Comparison of ENCODE assay signal across 1 cellular context in the genomic region with DNA sequence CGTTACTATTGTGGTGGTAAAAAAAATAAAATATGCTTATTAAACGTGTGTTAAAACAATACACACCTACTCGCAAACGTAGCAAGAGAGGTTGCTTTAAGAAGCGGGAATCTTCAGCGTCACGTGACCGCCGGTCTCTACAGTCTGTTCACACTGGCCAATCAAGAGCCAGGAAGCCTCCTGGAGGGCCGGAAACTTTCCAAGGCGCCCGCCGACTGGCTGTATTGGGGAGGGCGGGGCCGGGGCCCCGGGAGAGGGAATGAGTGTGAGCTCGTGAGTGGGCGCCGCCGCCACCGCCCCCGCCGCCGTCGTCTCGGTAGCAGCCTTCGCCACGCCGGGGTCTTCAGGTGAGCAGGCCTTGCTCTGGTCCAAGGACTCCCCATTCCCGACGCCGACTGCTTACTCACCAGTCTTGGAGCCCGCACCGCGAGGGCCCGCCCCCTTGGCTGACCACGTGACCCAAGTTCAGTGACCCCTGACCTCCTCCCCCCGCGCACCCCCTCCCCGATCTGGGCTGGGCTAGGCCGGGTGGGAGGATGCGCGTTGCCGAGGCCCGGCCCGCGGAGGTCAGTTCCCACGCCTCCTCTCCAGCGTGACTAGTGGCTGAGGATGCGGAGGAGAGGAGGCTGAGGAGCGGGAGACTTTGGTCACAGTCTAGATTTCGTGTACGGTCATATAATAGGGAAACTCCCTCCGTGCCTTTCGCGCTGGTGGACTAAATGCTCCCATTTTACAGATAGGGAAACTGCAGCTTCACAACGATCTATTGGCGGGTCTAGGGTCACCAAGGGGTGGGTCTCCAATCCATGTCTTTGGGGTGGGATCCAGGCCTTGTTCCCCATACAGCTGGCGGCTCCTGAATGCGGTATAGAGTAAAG.
TF ChIP-seq lines count a peak whose summit lies in the region.

A gene with protein sequence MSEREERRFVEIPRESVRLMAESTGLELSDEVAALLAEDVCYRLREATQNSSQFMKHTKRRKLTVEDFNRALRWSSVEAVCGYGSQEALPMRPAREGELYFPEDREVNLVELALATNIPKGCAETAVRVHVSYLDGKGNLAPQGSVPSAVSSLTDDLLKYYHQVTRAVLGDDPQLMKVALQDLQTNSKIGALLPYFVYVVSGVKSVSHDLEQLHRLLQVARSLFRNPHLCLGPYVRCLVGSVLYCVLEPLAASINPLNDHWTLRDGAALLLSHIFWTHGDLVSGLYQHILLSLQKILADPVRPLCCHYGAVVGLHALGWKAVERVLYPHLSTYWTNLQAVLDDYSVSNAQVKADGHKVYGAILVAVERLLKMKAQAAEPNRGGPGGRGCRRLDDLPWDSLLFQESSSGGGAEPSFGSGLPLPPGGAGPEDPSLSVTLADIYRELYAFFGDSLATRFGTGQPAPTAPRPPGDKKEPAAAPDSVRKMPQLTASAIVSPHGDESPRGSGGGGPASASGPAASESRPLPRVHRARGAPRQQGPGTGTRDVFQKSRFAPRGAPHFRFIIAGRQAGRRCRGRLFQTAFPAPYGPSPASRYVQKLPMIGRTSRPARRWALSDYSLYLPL (plus strand): TSS at position 253 of the 878 bp plus-strand sequence. CDS start 4,388 bp downstream, outside the sequence.

TF ChIP-seq in HepG2, 621 proteins besides CTCF, POLR2A, EP300 and RAD21 (continued from another document and continues in another):
- TF ChIP-seq, protein P1, sequence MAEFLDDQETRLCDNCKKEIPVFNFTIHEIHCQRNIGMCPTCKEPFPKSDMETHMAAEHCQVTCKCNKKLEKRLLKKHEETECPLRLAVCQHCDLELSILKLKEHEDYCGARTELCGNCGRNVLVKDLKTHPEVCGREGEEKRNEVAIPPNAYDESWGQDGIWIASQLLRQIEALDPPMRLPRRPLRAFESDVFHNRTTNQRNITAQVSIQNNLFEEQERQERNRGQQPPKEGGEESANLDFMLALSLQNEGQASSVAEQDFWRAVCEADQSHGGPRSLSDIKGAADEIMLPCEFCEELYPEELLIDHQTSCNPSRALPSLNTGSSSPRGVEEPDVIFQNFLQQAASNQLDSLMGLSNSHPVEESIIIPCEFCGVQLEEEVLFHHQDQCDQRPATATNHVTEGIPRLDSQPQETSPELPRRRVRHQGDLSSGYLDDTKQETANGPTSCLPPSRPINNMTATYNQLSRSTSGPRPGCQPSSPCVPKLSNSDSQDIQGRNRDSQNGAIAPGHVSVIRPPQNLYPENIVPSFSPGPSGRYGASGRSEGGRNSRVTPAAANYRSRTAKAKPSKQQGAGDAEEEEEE (CRISPR knock-in tag; IDR thresholded peaks at IDR 0.05; ENCODE audit: borderline replicate concordance) = 0 out of 2 replicates have a peak, but pooled peaks have one; percentile 27
- TF ChIP-seq ZNF891 (CRISPR knock-in tag; IDR thresholded peaks at IDR 0.05) (no peak), ZNF441 (CRISPR knock-in tag; IDR thresholded peaks at IDR 0.05; ENCODE audit: borderline replicate concordance) (peak; percentile 18; the same call in 1 of the 2 replicates), MTA1 (CRISPR knock-in tag; IDR thresholded peaks at IDR 0.05; ENCODE audit: borderline replicate concordance) (peak; percentile 19; the same call in 1 of the 2 replicates), CENPX (CRISPR knock-in tag; IDR thresholded peaks at IDR 0.05) (no peak), RORA (CRISPR knock-in tag; IDR thresholded peaks at IDR 0.05) (no peak), ZNF589 (CRISPR knock-in tag; conservative IDR thresholded peaks at IDR 0.05) (peak; percentile 57; the same call in 1 of the 2 replicates), SP140L (CRISPR knock-in tag; IDR thresholded peaks at IDR 0.05; ENCODE audit: borderline replicate concordance) (no peak), ZBTB8A (CRISPR knock-in tag; IDR thresholded peaks at IDR 0.05; ENCODE audit: borderline replicate concordance, low read depth) (no peak), ZNF652 (CRISPR knock-in tag; IDR thresholded peaks at IDR 0.05; ENCODE audit: borderline replicate concordance, low read depth) (no peak), TCF12 (IDR thresholded peaks at IDR 0.05) (no peak), TCF12 (CRISPR knock-in tag; IDR thresholded peaks at IDR 0.05) (no peak), KAT8 (CRISPR knock-in tag; IDR thresholded peaks at IDR 0.05) (peak; percentile 66; the same call in 1 of the 2 replicates), CCDC6 (CRISPR knock-in tag; IDR thresholded peaks at IDR 0.05) (no peak), ZNF484 (CRISPR knock-in tag; IDR thresholded peaks at IDR 0.05; ENCODE audit: borderline replicate concordance, low read depth) (no peak), POLR2AphosphoS2 (IDR thresholded peaks at IDR 0.05; ENCODE audit: low read depth, low read length) (no peak), HMG20B (CRISPR knock-in tag; conservative IDR thresholded peaks at IDR 0.05) (no peak), GTF3A (CRISPR knock-in tag; conservative IDR thresholded peaks at IDR 0.05) (no peak), ASH2L (IDR thresholded peaks at IDR 0.05; ENCODE audit: insufficient read length, low read depth, low read length) (peak; percentile 77), FOXK2 (IDR thresholded peaks at IDR 0.05) (no peak), GZF1 (CRISPR knock-in tag; IDR thresholded peaks at IDR 0.05) (no peak), IRF2 (CRISPR knock-in tag; IDR thresholded peaks at IDR 0.05) (peak; percentile 36; the same call in 1 of the 2 replicates), YEATS2 (CRISPR knock-in tag; IDR thresholded peaks at IDR 0.05; ENCODE audit: borderline replicate concordance) (peak; percentile 85), ZFY (CRISPR knock-in tag; IDR thresholded peaks at IDR 0.05) (peak; percentile 79), ONECUT2 (CRISPR knock-in tag; IDR thresholded peaks at IDR 0.05) (no peak), NFATC3 (CRISPR knock-in tag; IDR thresholded peaks at IDR 0.05) (no peak), TGIF2 (CRISPR knock-in tag; IDR thresholded peaks at IDR 0.05) (no peak), HDAC1 (CRISPR knock-in tag; IDR thresholded peaks at IDR 0.05) (peak; percentile 90)
- TF ChIP-seq, protein P2, sequence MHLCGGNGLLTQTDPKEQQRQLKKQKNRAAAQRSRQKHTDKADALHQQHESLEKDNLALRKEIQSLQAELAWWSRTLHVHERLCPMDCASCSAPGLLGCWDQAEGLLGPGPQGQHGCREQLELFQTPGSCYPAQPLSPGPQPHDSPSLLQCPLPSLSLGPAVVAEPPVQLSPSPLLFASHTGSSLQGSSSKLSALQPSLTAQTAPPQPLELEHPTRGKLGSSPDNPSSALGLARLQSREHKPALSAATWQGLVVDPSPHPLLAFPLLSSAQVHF (CRISPR knock-in tag; IDR thresholded peaks at IDR 0.05) = no peak
- TF ChIP-seq, protein P3, sequence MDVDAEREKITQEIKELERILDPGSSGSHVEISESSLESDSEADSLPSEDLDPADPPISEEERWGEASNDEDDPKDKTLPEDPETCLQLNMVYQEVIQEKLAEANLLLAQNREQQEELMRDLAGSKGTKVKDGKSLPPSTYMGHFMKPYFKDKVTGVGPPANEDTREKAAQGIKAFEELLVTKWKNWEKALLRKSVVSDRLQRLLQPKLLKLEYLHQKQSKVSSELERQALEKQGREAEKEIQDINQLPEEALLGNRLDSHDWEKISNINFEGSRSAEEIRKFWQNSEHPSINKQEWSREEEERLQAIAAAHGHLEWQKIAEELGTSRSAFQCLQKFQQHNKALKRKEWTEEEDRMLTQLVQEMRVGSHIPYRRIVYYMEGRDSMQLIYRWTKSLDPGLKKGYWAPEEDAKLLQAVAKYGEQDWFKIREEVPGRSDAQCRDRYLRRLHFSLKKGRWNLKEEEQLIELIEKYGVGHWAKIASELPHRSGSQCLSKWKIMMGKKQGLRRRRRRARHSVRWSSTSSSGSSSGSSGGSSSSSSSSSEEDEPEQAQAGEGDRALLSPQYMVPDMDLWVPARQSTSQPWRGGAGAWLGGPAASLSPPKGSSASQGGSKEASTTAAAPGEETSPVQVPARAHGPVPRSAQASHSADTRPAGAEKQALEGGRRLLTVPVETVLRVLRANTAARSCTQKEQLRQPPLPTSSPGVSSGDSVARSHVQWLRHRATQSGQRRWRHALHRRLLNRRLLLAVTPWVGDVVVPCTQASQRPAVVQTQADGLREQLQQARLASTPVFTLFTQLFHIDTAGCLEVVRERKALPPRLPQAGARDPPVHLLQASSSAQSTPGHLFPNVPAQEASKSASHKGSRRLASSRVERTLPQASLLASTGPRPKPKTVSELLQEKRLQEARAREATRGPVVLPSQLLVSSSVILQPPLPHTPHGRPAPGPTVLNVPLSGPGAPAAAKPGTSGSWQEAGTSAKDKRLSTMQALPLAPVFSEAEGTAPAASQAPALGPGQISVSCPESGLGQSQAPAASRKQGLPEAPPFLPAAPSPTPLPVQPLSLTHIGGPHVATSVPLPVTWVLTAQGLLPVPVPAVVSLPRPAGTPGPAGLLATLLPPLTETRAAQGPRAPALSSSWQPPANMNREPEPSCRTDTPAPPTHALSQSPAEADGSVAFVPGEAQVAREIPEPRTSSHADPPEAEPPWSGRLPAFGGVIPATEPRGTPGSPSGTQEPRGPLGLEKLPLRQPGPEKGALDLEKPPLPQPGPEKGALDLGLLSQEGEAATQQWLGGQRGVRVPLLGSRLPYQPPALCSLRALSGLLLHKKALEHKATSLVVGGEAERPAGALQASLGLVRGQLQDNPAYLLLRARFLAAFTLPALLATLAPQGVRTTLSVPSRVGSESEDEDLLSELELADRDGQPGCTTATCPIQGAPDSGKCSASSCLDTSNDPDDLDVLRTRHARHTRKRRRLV (CRISPR knock-in tag; IDR thresholded peaks at IDR 0.05) = no peak
- TF ChIP-seq, protein P4, sequence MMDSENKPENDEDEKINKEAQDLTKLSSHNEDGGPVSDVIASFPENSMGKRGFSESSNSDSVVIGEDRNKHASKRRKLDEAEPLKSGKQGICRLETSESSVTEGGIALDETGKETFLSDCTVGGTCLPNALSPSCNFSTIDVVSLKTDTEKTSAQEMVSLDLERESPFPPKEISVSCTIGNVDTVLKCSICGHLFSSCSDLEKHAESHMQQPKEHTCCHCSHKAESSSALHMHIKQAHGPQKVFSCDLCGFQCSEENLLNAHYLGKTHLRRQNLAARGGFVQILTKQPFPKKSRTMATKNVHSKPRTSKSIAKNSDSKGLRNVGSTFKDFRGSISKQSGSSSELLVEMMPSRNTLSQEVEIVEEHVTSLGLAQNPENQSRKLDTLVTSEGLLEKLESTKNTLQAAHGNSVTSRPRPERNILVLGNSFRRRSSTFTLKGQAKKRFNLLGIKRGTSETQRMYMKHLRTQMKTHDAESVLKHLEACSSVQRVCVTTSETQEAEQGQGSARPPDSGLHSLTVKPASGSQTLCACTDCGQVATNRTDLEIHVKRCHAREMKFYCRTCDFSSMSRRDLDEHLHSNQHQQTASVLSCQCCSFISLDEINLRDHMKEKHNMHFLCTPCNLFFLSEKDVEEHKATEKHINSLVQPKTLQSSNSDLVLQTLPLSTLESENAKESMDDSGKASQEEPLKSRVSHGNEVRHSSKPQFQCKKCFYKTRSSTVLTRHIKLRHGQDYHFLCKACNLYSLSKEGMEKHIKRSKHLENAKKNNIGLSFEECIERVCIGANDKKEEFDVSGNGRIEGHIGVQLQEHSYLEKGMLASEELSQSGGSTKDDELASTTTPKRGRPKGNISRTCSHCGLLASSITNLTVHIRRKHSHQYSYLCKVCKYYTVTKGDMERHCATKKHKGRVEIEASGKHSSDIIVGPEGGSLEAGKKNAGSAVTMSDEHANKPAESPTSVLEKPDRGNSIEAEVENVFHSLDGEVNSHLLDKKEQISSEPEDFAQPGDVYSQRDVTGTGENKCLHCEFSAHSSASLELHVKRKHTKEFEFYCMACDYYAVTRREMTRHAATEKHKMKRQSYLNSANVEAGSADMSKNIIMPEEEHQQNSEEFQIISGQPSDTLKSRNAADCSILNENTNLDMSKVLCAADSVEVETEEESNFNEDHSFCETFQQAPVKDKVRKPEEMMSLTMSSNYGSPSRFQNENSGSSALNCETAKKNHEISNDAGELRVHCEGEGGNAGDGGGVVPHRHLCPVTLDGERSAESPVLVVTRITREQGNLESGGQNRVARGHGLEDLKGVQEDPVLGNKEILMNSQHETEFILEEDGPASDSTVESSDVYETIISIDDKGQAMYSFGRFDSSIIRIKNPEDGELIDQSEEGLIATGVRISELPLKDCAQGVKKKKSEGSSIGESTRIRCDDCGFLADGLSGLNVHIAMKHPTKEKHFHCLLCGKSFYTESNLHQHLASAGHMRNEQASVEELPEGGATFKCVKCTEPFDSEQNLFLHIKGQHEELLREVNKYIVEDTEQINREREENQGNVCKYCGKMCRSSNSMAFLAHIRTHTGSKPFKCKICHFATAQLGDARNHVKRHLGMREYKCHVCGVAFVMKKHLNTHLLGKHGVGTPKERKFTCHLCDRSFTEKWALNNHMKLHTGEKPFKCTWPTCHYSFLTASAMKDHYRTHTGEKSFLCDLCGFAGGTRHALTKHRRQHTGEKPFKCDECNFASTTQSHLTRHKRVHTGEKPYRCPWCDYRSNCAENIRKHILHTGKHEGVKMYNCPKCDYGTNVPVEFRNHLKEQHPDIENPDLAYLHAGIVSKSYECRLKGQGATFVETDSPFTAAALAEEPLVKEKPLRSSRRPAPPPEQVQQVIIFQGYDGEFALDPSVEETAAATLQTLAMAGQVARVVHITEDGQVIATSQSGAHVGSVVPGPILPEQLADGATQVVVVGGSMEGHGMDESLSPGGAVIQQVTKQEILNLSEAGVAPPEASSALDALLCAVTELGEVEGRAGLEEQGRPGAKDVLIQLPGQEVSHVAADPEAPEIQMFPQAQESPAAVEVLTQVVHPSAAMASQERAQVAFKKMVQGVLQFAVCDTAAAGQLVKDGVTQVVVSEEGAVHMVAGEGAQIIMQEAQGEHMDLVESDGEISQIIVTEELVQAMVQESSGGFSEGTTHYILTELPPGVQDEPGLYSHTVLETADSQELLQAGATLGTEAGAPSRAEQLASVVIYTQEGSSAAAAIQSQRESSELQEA (CRISPR knock-in tag; IDR thresholded peaks at IDR 0.05; ENCODE audit: not compliant biosample characterization) = no peak
- TF ChIP-seq, protein P5, sequence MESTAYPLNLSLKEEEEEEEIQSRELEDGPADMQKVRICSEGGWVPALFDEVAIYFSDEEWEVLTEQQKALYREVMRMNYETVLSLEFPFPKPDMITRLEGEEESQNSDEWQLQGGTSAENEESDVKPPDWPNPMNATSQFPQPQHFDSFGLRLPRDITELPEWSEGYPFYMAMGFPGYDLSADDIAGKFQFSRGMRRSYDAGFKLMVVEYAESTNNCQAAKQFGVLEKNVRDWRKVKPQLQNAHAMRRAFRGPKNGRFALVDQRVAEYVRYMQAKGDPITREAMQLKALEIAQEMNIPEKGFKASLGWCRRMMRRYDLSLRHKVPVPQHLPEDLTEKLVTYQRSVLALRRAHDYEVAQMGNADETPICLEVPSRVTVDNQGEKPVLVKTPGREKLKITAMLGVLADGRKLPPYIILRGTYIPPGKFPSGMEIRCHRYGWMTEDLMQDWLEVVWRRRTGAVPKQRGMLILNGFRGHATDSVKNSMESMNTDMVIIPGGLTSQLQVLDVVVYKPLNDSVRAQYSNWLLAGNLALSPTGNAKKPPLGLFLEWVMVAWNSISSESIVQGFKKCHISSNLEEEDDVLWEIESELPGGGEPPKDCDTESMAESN (CRISPR knock-in tag; conservative IDR thresholded peaks at IDR 0.05) = peak; percentile 64
- TF ChIP-seq, protein P6, sequence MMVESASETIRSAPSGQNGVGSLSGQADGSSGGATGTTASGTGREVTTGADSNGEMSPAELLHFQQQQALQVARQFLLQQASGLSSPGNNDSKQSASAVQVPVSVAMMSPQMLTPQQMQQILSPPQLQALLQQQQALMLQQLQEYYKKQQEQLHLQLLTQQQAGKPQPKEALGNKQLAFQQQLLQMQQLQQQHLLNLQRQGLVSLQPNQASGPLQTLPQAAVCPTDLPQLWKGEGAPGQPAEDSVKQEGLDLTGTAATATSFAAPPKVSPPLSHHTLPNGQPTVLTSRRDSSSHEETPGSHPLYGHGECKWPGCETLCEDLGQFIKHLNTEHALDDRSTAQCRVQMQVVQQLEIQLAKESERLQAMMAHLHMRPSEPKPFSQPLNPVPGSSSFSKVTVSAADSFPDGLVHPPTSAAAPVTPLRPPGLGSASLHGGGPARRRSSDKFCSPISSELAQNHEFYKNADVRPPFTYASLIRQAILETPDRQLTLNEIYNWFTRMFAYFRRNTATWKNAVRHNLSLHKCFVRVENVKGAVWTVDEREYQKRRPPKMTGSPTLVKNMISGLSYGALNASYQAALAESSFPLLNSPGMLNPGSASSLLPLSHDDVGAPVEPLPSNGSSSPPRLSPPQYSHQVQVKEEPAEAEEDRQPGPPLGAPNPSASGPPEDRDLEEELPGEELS (CRISPR knock-in tag; IDR thresholded peaks at IDR 0.05) = 0 out of 2 replicates have a peak, but pooled peaks have one; percentile 12
